28 cellular contexts compared by ENCODE assay signal in the genomic region with DNA sequence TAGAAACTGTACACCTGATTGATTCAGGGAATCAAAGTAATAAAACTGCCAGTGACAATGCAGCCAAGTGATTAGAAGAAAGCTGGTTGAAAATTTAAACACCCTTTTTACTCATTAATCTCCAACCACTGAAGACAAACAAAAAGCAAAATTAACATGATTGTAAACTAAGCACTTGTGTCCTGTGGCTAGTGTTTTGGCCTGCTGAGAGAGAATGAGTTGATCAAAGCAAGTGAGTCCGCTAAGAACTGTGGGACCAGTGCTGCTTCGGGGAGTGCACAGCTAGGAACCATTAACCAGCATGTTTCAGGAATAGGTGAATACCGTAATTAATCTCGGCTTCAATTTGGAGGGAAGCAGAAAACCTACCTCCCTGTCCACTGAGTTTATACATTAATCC.
"Had no signal": no experiment of that assay in that cellular context is flagged by ENCODE, and none has a peak within 500 bp of the region (broad histone marks: within the 10 kb centered on the region; RNA-seq: fewer than 3 reads in every experiment).

No MANE protein-coding gene starts in this region.

- ATAC-seq: activated CD8-positive, alpha-beta T cell treated with anti-CD3 and anti-CD28 coated beads for 36 hours; activated naive CD8-positive, alpha-beta T cell treated with anti-CD3 and anti-CD28 coated beads, Interleukin-2, amount 50 U/mL, for 24 hours; activated T-cell treated with anti-CD3 and anti-CD28 coated beads, Interleukin-2, amount 50 U/mL, for 4 hours; esophagus mucosa; foreskin keratinocyte; heart left ventricle; left ventricle myocardium superior; mucosa of descending colon; natural killer cell treated with Interleukin-12 subunit alpha and Interleukin-12 subunit beta and Interleukin-15 and Interleukin-18, amount 100 ng/mL, for 72 hours; sciatic nerve; stimulated activated effector memory CD8-positive, alpha-beta T cell treated with anti-CD3 and anti-CD28 coated beads, Interleukin-12 subunit alpha, Interleukin-12 subunit beta, amount 100 ng/mL, for 72 hours had no signal

- H3K4me1 ChIP-seq: foreskin keratinocyte had no signal

- H3K4me3 Mint-ChIP-seq: activated CD8-positive, alpha-beta T cell treated with anti-CD3 and anti-CD28 coated beads for 36 hours; activated naive CD4-positive, alpha-beta T cell treated with anti-CD3 and anti-CD28 coated beads, Interleukin-2, amount 50 U/mL, for 24 hours; activated naive CD8-positive, alpha-beta T cell treated with anti-CD3 and anti-CD28 coated beads, Interleukin-2, amount 50 U/mL, for 24 hours; activated T-cell treated with anti-CD3 and anti-CD28 coated beads, Interleukin-2, amount 50 U/mL, for 4 hours; natural killer cell treated with Interleukin-12 subunit alpha and Interleukin-12 subunit beta and Interleukin-15 and Interleukin-18, amount 100 ng/mL, for 72 hours; stimulated activated effector memory CD8-positive, alpha-beta T cell treated with anti-CD3 and anti-CD28 coated beads, Interleukin-12 subunit alpha, Interleukin-12 subunit beta, amount 100 ng/mL, for 72 hours; stimulated activated naive CD8-positive, alpha-beta T cell treated with anti-CD3 and anti-CD28 coated beads, Interleukin-15, Interleukin-2, amounts not matched to agents 100 ng/mL and 50 ng/mL, for 24 hours had no signal

- H3K4me3 ChIP-seq: heart left ventricle, mucosa of descending colon, ovary, skin epidermis, thoracic aorta had no signal

- H3K9me3 ChIP-seq: heart left ventricle, mucosa of descending colon, neutrophil, ovary, thoracic aorta had no signal

- H3K27ac Mint-ChIP-seq: activated CD8-positive, alpha-beta T cell treated with anti-CD3 and anti-CD28 coated beads for 36 hours; activated naive CD4-positive, alpha-beta T cell treated with anti-CD3 and anti-CD28 coated beads, Interleukin-2, amount 50 U/mL, for 24 hours; activated naive CD8-positive, alpha-beta T cell treated with anti-CD3 and anti-CD28 coated beads, Interleukin-2, amount 50 U/mL, for 24 hours; activated T-helper 2 cell treated with anti-CD3 and anti-CD28 coated beads, Interferon-gamma antibody, Interleukin-2, Interleukin-4, amounts not matched to agents 10 μg/mL and 5 μg/mL and 100 μg/mL, durations not matched to agents 14 hours and 24 hours and 36 hours; progenitor cell of endocrine pancreas; stimulated activated effector memory CD8-positive, alpha-beta T cell treated with anti-CD3 and anti-CD28 coated beads, Interleukin-12 subunit alpha, Interleukin-12 subunit beta, amount 100 ng/mL, for 72 hours; stimulated activated naive CD8-positive, alpha-beta T cell treated with anti-CD3 and anti-CD28 coated beads, Interleukin-15, Interleukin-2, amounts not matched to agents 100 ng/mL and 50 ng/mL, for 24 hours had no signal

- H3K9me3 Mint-ChIP-seq: activated CD8-positive, alpha-beta T cell treated with anti-CD3 and anti-CD28 coated beads for 36 hours; activated naive CD4-positive, alpha-beta T cell treated with anti-CD3 and anti-CD28 coated beads, Interleukin-2, amount 50 U/mL, for 24 hours; activated naive CD8-positive, alpha-beta T cell treated with anti-CD3 and anti-CD28 coated beads, Interleukin-2, amount 50 U/mL, for 24 hours; activated T-cell treated with anti-CD3 and anti-CD28 coated beads, Interleukin-2, amount 50 U/mL, for 4 hours; activated T-helper 2 cell treated with anti-CD3 and anti-CD28 coated beads, Interferon-gamma antibody, Interleukin-2, Interleukin-4, amounts not matched to agents 10 μg/mL and 5 μg/mL and 100 μg/mL, durations not matched to agents 14 hours and 24 hours and 36 hours; natural killer cell treated with Interleukin-12 subunit alpha and Interleukin-12 subunit beta and Interleukin-15 and Interleukin-18, amount 100 ng/mL, for 72 hours; stimulated activated effector memory CD8-positive, alpha-beta T cell treated with anti-CD3 and anti-CD28 coated beads, Interleukin-12 subunit alpha, Interleukin-12 subunit beta, amount 100 ng/mL, for 72 hours; stimulated activated naive CD8-positive, alpha-beta T cell treated with anti-CD3 and anti-CD28 coated beads, Interleukin-15, Interleukin-2, amounts not matched to agents 100 ng/mL and 50 ng/mL, for 24 hours had no signal

- H3K36me3 Mint-ChIP-seq: activated naive CD4-positive, alpha-beta T cell treated with anti-CD3 and anti-CD28 coated beads, Interleukin-2, amount 50 U/mL, for 24 hours; natural killer cell treated with Interleukin-12 subunit alpha and Interleukin-12 subunit beta and Interleukin-15 and Interleukin-18, amount 100 ng/mL, for 72 hours; stimulated activated effector memory CD8-positive, alpha-beta T cell treated with anti-CD3 and anti-CD28 coated beads, Interleukin-12 subunit alpha, Interleukin-12 subunit beta, amount 100 ng/mL, for 72 hours had no signal

- H3K36me3 ChIP-seq: heart left ventricle, neutrophil, ovary, thoracic aorta had no signal

- DNase-seq: activated CD4-positive, alpha-beta T cell treated with anti-CD3 and anti-CD28 coated beads for 1 hour; activated CD4-positive, alpha-beta T cell treated with anti-CD3 and anti-CD28 coated beads, Interleukin-2, amount 50 U/mL, for 1 hour; activated CD8-positive, alpha-beta T cell treated with anti-CD3 and anti-CD28 coated beads for 36 hours; activated naive CD8-positive, alpha-beta T cell treated with anti-CD3 and anti-CD28 coated beads, Interleukin-2, amount 50 U/mL, for 24 hours; activated T-cell treated with anti-CD3 and anti-CD28 coated beads, Interleukin-2, amount 50 U/mL, for 4 hours; amygdala; caudate nucleus; cortex of kidney; foreskin keratinocyte; heart left ventricle; islet precursor cell; left ventricle myocardium superior; mucosa of descending colon; ovary; retina; stimulated activated CD4-positive, alpha-beta T cell treated with anti-CD3 and anti-CD28 coated beads, Interleukin-4, amount 100 ng/mL, for 24 hours; trophoblast cell had no signal

- H3K27ac ChIP-seq: foreskin keratinocyte, heart left ventricle, neutrophil, ovary, skin epidermis, thoracic aorta had no signal

- H3K27me3 ChIP-seq: ovary had no signal
